ENCODE assay signal across 8 cellular contexts in the genomic region with DNA sequence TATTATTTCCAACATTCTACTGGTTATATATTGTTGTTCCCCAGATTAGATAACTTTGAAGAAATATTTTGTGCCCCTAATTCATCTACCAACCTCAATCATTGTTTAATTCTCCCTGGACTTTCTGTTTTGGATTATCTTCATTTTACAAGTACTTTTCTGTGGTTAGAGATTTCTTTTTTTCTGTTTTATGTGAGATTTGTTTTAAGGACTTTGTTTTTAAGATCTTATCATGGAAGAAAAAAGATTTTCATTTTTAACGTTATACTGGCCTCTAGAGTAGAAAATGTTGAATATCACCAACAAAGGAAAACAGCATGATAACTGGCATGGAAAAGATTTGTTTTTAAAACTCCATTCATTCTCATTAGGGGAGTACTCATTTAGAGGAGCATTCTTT.
DNase-seq lines count a peak whose midpoint lies in the region; ATAC-seq and TF ChIP-seq lines count a peak whose summit lies in the region.

No MANE protein-coding gene starts in this region.

- CTCF ChIA-PET in T-cell (lab: Charles Lee), result interaction anchor here in 1 of 2 donors (1.2 kb wide), 1 partner anchor 1453 kb away, joined by 3 read pairs; no protein-coding TSS in a partner anchor

- peaks cover 29% of the 10 kb centered on the region for H3K4me1 ChIP-seq in MM.1S (ENCODE audit: low read length)

- H4K20me1 ChIP-seq in MM.1S (ENCODE audit: insufficient read depth, low read length), result no peaks in the 10 kb centered on the region

- H3K4me1 Mint-ChIP-seq in T-cell, result no peaks in the 10 kb centered on the region

- H3K27ac ChIP-seq in MM.1S (ENCODE audit: low read length), result no peak overlapping the region

- H3K27ac Mint-ChIP-seq in T-cell, result no peak overlapping the region

- no peak overlapping the region for H2AFZ ChIP-seq in MM.1S (ENCODE audit: low read length)

- no peaks in the 10 kb centered on the region for H3F3A ChIP-seq in MM.1S (ENCODE audit: insufficient read depth, low read length)

- H3K4me2 ChIP-seq in MM.1S (ENCODE audit: low read depth, low read length), result no peak overlapping the region

- ATAC-seq in GM21825 (IDR thresholded peaks at IDR 0.05; ENCODE audit: unreplicated experiment), result no peak
- no peak for ATAC-seq in T-cell (replicated peaks in 1 of 4)

- H3K79me2 ChIP-seq in MM.1S (ENCODE audit: low read length), result no peaks in the 10 kb centered on the region

- no peaks in the 10 kb centered on the region for H3K27me3 Mint-ChIP-seq in T-cell

- no peaks in the 10 kb centered on the region for H3K36me3 ChIP-seq in MM.1S (replicated peaks; ENCODE audit: insufficient read depth, low read length)

- DNase-seq in AML-193 (lab: John Stamatoyannopoulos, UW), result peak; percentile 50 to 62
- peak; percentile 28 for DNase-seq in MM.1S
- DNase-seq in astrocyte of the hippocampus (ENCODE audit: low read depth, low spot score), result peak; percentile 61
- DNase-seq in lung microvascular endothelial cell (ENCODE audit: low read depth in 2 of 2), result peak; percentile 56 to 69
- DNase-seq in GM19240 (ENCODE audit: insufficient read length, low spot score), result no peak
- no peak for DNase-seq in mesenteric fat pad (ENCODE audit: low spot score)
- DNase-seq in T-cell, result no peak

- H3K9me3 Mint-ChIP-seq in T-cell, result no peaks in the 10 kb centered on the region

- H3K4me3 Mint-ChIP-seq in T-cell, result no peak overlapping the region

- no peaks in the 10 kb centered on the region for H3K27me3 ChIP-seq in MM.1S (replicated peaks; ENCODE audit: insufficient read depth, low read length)

- H3K9me2 ChIP-seq in MM.1S (replicated peaks; ENCODE audit: insufficient read depth, low read length), result no peaks in the 10 kb centered on the region

- no peak overlapping the region for H3K4me3 ChIP-seq in MM.1S (ENCODE audit: low read length)

- POLR2A ChIA-PET in T-cell (lab: Charles Lee), result no interaction called here

- H3K9ac ChIP-seq in MM.1S (ENCODE audit: low read length), result no peak overlapping the region

- no peaks in the 10 kb centered on the region for H3K36me3 Mint-ChIP-seq in T-cell

- TF ChIP-seq CTCF in MM.1S (IDR thresholded peaks at IDR 0.05; ENCODE audit: low read length), result peak; percentile 44

- H3K9me3 ChIP-seq in MM.1S (replicated peaks; ENCODE audit: insufficient read depth, low read length), result no peaks in the 10 kb centered on the region

Comparison
In these comparisons a context has a peak if more than half of its experiments do, and no peak if none do; other contexts are left out.
1. DNase-seq: peak in AML-193 (2 of 2), MM.1S (single experiment), astrocyte of the hippocampus (single experiment) and lung microvascular endothelial cell (2 of 2); none in GM19240 (single experiment), mesenteric fat pad (single experiment) and T-cell (0 of 34).